In genomic region chr2:230050151-230050550, GRCh38 we compare ENCODE assay signal across 24 cellular contexts.
"Had no signal": no experiment of that assay in that cellular context is flagged by ENCODE, and none has a peak within 500 bp of the region (broad histone marks: within the 10 kb centered on the region; RNA-seq: fewer than 3 reads in every experiment).

No MANE protein-coding gene starts in this region.

- H3K27me3 ChIP-seq: pancreas, right lobe of liver, testis, thyroid gland, transverse colon, upper lobe of left lung, vagina had no signal

- H3K27ac Mint-ChIP-seq: immature natural killer cell; naive thymus-derived CD8-positive, alpha-beta T cell; nephron; stimulated activated memory B cell treated with anti-CD40 and anti-IgM and Interleukin-4, amounts not matched to agents 10 μg/mL and 1 μg/mL and 100 μg/mL, for 72 hours had no signal

- H3K4me1 Mint-ChIP-seq: immature natural killer cell, nephron, neural crest cell had no signal

- H3K27ac ChIP-seq: lower lobe of right lung, pancreas, psoas muscle, right lobe of liver, testis, thyroid gland, transverse colon, upper lobe of left lung, vagina had no signal

- H3K9me3 ChIP-seq: lower lobe of right lung, pancreas, psoas muscle, right lobe of liver, testis, thyroid gland, transverse colon, upper lobe of left lung, vagina had no signal

- ATAC-seq: lower lobe of right lung; naive thymus-derived CD8-positive, alpha-beta T cell; pancreas; psoas muscle; right lobe of liver; stimulated activated memory B cell treated with anti-CD40 and anti-IgM and Interleukin-4, amounts not matched to agents 10 μg/mL and 1 μg/mL and 100 μg/mL, for 72 hours; stimulated activated naive CD8-positive, alpha-beta T cell treated with anti-CD3 and anti-CD28 coated beads, Interleukin-15, amount 100 ng/mL, for 72 hours had no signal

- H3K9me3 Mint-ChIP-seq: immature natural killer cell; naive thymus-derived CD8-positive, alpha-beta T cell; nephron; neural crest cell; stimulated activated memory B cell treated with anti-CD40 and anti-IgM and Interleukin-4, amounts not matched to agents 10 μg/mL and 1 μg/mL and 100 μg/mL, for 72 hours; stimulated activated naive CD8-positive, alpha-beta T cell treated with anti-CD3 and anti-CD28 coated beads, Interleukin-15, amount 100 ng/mL, for 72 hours had no signal

- H3K4me1 ChIP-seq: lower lobe of right lung, pancreas, psoas muscle, right lobe of liver, testis, transverse colon, upper lobe of left lung had no signal

- H3K4me2 ChIP-seq: smooth muscle cell had no signal

- DNase-seq: immature natural killer cell; kidney; lower lobe of right lung; mammary epithelial cell; mesenchymal stem cell; naive thymus-derived CD8-positive, alpha-beta T cell; pancreas; psoas muscle; right lobe of liver; stimulated activated CD4-positive, alpha-beta T cell treated with anti-CD3 and anti-CD28 coated beads, Interleukin-1b, Interleukin-23, amount 100 ng/mL, for 48 hours; stimulated activated CD4-positive, alpha-beta T cell treated with anti-CD3 and anti-CD28 coated beads, Interleukin-2, amount 100 ng/mL, for 48 hours; stimulated activated CD4-positive, alpha-beta T cell treated with anti-CD3 and anti-CD28 coated beads, Interleukin-4, amount 100 ng/mL, for 4 hours; stimulated activated CD8-positive, alpha-beta memory T cell treated with anti-CD3 and anti-CD28 coated beads, Interleukin-4, amount 100 ng/mL, for 48 hours; stimulated activated naive CD4-positive, alpha-beta T cell treated with Interleukin-2 at 50 U/mL for 16 hours; stimulated activated naive CD8-positive, alpha-beta T cell treated with anti-CD3 and anti-CD28 coated beads, Interleukin-15, amount 100 ng/mL, for 72 hours; testis; thyroid gland; transverse colon; upper lobe of left lung had no signal

- H3K36me3 Mint-ChIP-seq: immature natural killer cell had no signal

- H3K36me3 ChIP-seq: lower lobe of right lung, pancreas, right lobe of liver, thyroid gland, transverse colon had no signal

- H3K4me3 Mint-ChIP-seq: immature natural killer cell; naive thymus-derived CD8-positive, alpha-beta T cell; nephron; neural crest cell; stimulated activated memory B cell treated with anti-CD40 and anti-IgM and Interleukin-4, amounts not matched to agents 10 μg/mL and 1 μg/mL and 100 μg/mL, for 72 hours; stimulated activated naive CD8-positive, alpha-beta T cell treated with anti-CD3 and anti-CD28 coated beads, Interleukin-15, amount 100 ng/mL, for 72 hours had no signal

- H3K4me3 ChIP-seq: lower lobe of right lung, pancreas, psoas muscle, right lobe of liver, smooth muscle cell, testis, thyroid gland, transverse colon, upper lobe of left lung, vagina had no signal

- H3K27me3 Mint-ChIP-seq: naive thymus-derived CD8-positive, alpha-beta T cell; stimulated activated memory B cell treated with anti-CD40 and anti-IgM and Interleukin-4, amounts not matched to agents 10 μg/mL and 1 μg/mL and 100 μg/mL, for 72 hours; stimulated activated naive CD8-positive, alpha-beta T cell treated with anti-CD3 and anti-CD28 coated beads, Interleukin-15, amount 100 ng/mL, for 72 hours had no signal
